In the genomic region with DNA sequence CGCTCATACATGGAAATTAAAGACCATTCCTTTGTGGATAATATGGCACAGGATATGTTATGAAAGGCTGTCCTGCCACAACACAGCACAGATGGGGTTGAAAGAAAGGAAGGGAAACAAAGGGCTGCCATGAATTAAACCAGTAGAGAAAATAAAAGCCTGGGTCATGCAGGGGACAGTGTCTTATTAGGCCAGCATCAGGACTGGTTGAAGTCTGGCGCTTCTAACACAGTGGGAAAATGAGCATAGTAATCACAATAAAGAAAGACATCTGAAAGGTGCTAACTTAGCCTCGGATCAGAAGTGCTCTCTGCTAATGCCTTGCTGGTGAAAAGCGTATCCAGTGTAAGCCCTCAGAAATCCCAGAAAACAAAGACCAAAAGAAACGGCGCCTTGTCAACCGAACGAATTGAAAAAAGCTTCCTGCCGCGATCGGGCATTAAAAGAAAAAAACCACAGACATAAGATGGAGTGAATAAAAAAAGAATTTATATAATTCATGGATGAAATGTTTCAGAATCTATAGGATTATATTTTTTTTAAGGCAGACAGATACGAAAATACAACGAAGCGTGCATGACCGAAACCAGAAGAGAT, we compare ENCODE assay signal across 8 cellular contexts. TPM values are rescaled to one million over a fixed set of nuclear protein-coding genes. Genes with fewer than 3 reads are reported as not detected.
DNase-seq lines count a peak whose midpoint lies in the region; ATAC-seq and TF ChIP-seq lines count a peak whose summit lies in the region.

No MANE protein-coding gene starts in this region.

- DNase-seq in DMS153 treated with DMSO at 0.1 percent for 48 hours (lab: John Stamatoyannopoulos, UW; ENCODE audit: unreplicated experiment), result peak; percentile 7
- DNase-seq in DMS153 (lab: John Stamatoyannopoulos, UW), result no peak
- peak; percentile 42 for DNase-seq in NCI-H2227 treated with DMSO at 0.1 percent for 48 hours (lab: John Stamatoyannopoulos, UW)
- no peak for DNase-seq in brain microvascular endothelial cell
- no peak for DNase-seq in psoas muscle
- DNase-seq in A673 (ENCODE audit: low spot score), result no peak
- DNase-seq in Right ventricle myocardium inferior (ENCODE audit: missing footprints), result no peak
- no peak for DNase-seq in dermis blood vessel endothelial cell

- H3K27ac ChIP-seq in brain microvascular endothelial cell (no peak overlapping the region), psoas muscle (peak overlapping the region; percentile 86), A673 (ENCODE audit: low read depth, low read length, poor library complexity, severe bottlenecking) (no peak overlapping the region)

- WGBS in psoas muscle, 3 donors, result 58 to 63% (median 61%) methylated on average over 15 of the region's 15 CpGs

- intact Hi-C loops in psoas muscle (cut with DNase I) (no loop called here), A673 (cut with micrococcal nuclease; ENCODE audit: unreplicated experiment) (no loop called here), Right ventricle myocardium inferior (cut with DNase I) (no loop called here)

- BruUV-seq in A673 (replicated peaks; lab: Mats Ljungman, UMichigan), result no TSS peak

- H3K9me3 ChIP-seq in psoas muscle, result no peaks in the 10 kb centered on the region
- H3K9me3 ChIP-seq in A673 (ENCODE audit: low read depth, low read length, poor library complexity, severe bottlenecking), result peaks cover 3% of the 10 kb centered on the region

- H3K36me3 ChIP-seq in brain microvascular endothelial cell (replicated peaks) (no peaks in the 10 kb centered on the region), psoas muscle (ENCODE audit: insufficient read depth in 1 of 2, low read depth in 1 of 2) (no peaks in the 10 kb centered on the region), A673 (ENCODE audit: insufficient read depth, low read length, poor library complexity, severe bottlenecking) (no peaks in the 10 kb centered on the region)

- POLR2A ChIA-PET in A673 (lab: Charles Lee; ENCODE audit: low non-redundant PET), result no interaction called here

- TF ChIP-seq CTCF in brain microvascular endothelial cell (IDR thresholded peaks at IDR 0.05; ENCODE audit: low read depth, low read length, missing control alignments) (no peak), psoas muscle (IDR thresholded peaks at IDR 0.05) (no peak), A673 (conservative IDR thresholded peaks at IDR 0.05; ENCODE audit: low read depth, low read length) (no peak)

- H3K27me3 ChIP-seq in brain microvascular endothelial cell (replicated peaks) (no peaks in the 10 kb centered on the region), psoas muscle (ENCODE audit: insufficient read depth in 3 of 3, low read length in 2 of 3) (peaks cover 0 to 2% (median 0%) of the 10 kb centered on the region in 3 donors), A673 (replicated peaks; ENCODE audit: insufficient read depth, low read depth, low read length, poor library complexity) (no peaks in the 10 kb centered on the region)

- H3K4me1 ChIP-seq in psoas muscle, result no peaks in the 10 kb centered on the region
- H3K4me1 ChIP-seq in A673 (ENCODE audit: insufficient read depth, low read length, poor library complexity, severe bottlenecking), result no peaks in the 10 kb centered on the region

- in situ Hi-C loops in brain microvascular endothelial cell (cut with HindIII; ENCODE audit: low pct_ligation_motif_present, low sequenced_read_pairs), result no loop called here

- H3K4me3 ChIP-seq in brain microvascular endothelial cell (ENCODE audit: low read depth, low read length), result peak overlapping the region; percentile 9
- peak overlapping the region; percentile 80 for H3K4me3 ChIP-seq in psoas muscle
- H3K4me3 ChIP-seq in A673 (ENCODE audit: low read depth, low read length, poor library complexity, severe bottlenecking), result no peak overlapping the region

- ATAC-seq in psoas muscle, result peak in 3 of 4 donors; percentile 25 to 60 (median 46)
- no peak for ATAC-seq in Right ventricle myocardium inferior

- CTCF ChIA-PET in A673 (lab: Charles Lee), result no interaction called here

RNA-seq across cellular contexts. Expression of a gene that starts 0.6 kb away (rescaled TPM):
- total RNA-seq in psoas muscle (1 to 10 TPM in 2 of 4 donors, under 1 TPM in 2; 0.62 to 3.1 (median 1.4) TPM), A673 (2021) (not detected in 2 replicates), Right ventricle myocardium inferior (0.97 TPM), dermis blood vessel endothelial cell (0.34 and 0.88 TPM in 2 replicates)
- 1 to 10 TPM in 2 of 3 donors, under 1 TPM in 1; 0.86 to 6.0 (median 1.3) TPM for polyA plus RNA-seq in psoas muscle

Comparison
In these comparisons a context has a peak if more than half of its experiments do, and no peak if none do; other contexts are left out.
1. DNase-seq: peak in DMS153 treated with DMSO at 0.1 percent for 48 hours (single experiment) and NCI-H2227 treated with DMSO at 0.1 percent for 48 hours (single experiment); none in DMS153 (single experiment), brain microvascular endothelial cell (single experiment), psoas muscle (0 of 2), A673 (single experiment), Right ventricle myocardium inferior (single experiment) and dermis blood vessel endothelial cell (single experiment).